8 cellular contexts compared by ENCODE assay signal in the genomic region with DNA sequence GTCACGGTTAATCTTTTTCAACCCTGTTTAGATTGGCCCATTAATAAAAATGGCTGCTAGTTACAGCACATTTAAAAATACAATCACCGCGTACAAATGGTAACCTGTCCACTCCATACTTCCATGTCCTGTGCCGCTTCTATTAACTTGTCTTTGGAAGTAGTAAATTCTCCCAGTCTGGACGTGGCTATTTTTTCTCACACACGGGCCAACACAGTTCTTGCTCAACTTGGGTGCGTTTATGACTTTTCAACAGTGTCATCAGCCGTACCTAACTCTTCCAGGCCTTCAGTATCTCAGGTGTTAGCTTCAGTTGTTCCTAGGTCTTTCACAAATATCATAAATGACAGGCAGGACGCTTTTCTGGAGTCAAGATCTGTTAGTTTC. TPM values are rescaled to one million over a fixed set of nuclear protein-coding genes. Genes with fewer than 3 reads are reported as not detected.
DNase-seq lines count a peak whose midpoint lies in the region; ATAC-seq and TF ChIP-seq lines count a peak whose summit lies in the region.

No MANE protein-coding gene starts in this region.

- ATAC-seq in stimulated activated naive CD8-positive, alpha-beta T cell treated with anti-CD3 and anti-CD28 coated beads, Interleukin-15, Interleukin-2, amounts not matched to agents 100 U/mL and 50 U/mL, for 24 hours: no peak
- no peak for ATAC-seq in HG03469 (IDR thresholded peaks at IDR 0.05; ENCODE audit: unreplicated experiment)

- peak overlapping the region; percentile 90 for H3K4me3 Mint-ChIP-seq in stimulated activated naive CD8-positive, alpha-beta T cell treated with anti-CD3 and anti-CD28 coated beads, Interleukin-15, Interleukin-2, amounts not matched to agents 100 ng/mL and 50 ng/mL, for 24 hours
- H3K4me3 Mint-ChIP-seq in activated naive CD8-positive, alpha-beta T cell treated with anti-CD3 and anti-CD28 coated beads for 36 hours: peak overlapping the region; percentile 81

- no peaks in the 10 kb centered on the region for H3K9me3 Mint-ChIP-seq in stimulated activated naive CD8-positive, alpha-beta T cell treated with anti-CD3 and anti-CD28 coated beads, Interleukin-15, Interleukin-2, amounts not matched to agents 100 ng/mL and 50 ng/mL, for 24 hours
- no peaks in the 10 kb centered on the region for H3K9me3 Mint-ChIP-seq in activated naive CD8-positive, alpha-beta T cell treated with anti-CD3 and anti-CD28 coated beads for 36 hours

- peak overlapping the region; percentile 85 for H3K4me3 ChIP-seq in iPS-18c (ENCODE audit: insufficient read depth, low read depth, low read length)
- H3K4me3 ChIP-seq in stomach: peak overlapping the region; percentile 78 to 97 (median 94)

- DNase-seq in stimulated activated naive CD8-positive, alpha-beta T cell treated with anti-CD3 and anti-CD28 coated beads, Interleukin-15, Interleukin-2, amounts not matched to agents 100 U/mL and 50 U/mL, for 24 hours: no peak
- no peak for DNase-seq in activated naive CD8-positive, alpha-beta T cell treated with anti-CD3 and anti-CD28 coated beads for 36 hours
- DNase-seq in stomach (no peak), GM10248 (ENCODE audit: extremely low spot score) (no peak), glomerular visceral epithelial cell (ENCODE audit: extremely low spot score) (no peak)

- H3K9me3 ChIP-seq in iPS-18c (ENCODE audit: control insufficient read depth, insufficient read depth, low read length) (no peaks in the 10 kb centered on the region), stomach (no peaks in the 10 kb centered on the region)

- WGBS in stomach, 5 donors: 20 to 31% (median 26%) methylated on average over 9 of the region's 9 CpGs

- peak overlapping the region; percentile 96 for H3K27ac Mint-ChIP-seq in stimulated activated naive CD8-positive, alpha-beta T cell treated with anti-CD3 and anti-CD28 coated beads, Interleukin-15, Interleukin-2, amounts not matched to agents 100 ng/mL and 50 ng/mL, for 24 hours
- H3K27ac Mint-ChIP-seq in activated naive CD8-positive, alpha-beta T cell treated with anti-CD3 and anti-CD28 coated beads for 36 hours: peak overlapping the region; percentile 82

- intact Hi-C loops in stomach (cut with DNase I; ENCODE audit: low total_unique reads): loop anchor here (10.0 kb wide), 1 partner anchor 68 kb away; no protein-coding TSS in a partner anchor

- H3K27ac ChIP-seq in stomach: peak overlapping the region; percentile 91 to 98 (median 96)

- no peak for TF ChIP-seq CTCF in stomach (IDR thresholded peaks at IDR 0.05)
- no peak for TF ChIP-seq CTCF in GM10248 (IDR thresholded peaks at IDR 0.05; ENCODE audit: control extremely low read depth, extremely low read depth, low read depth, missing control alignments)

- H3K4me1 Mint-ChIP-seq in stimulated activated naive CD8-positive, alpha-beta T cell treated with anti-CD3 and anti-CD28 coated beads, Interleukin-15, Interleukin-2, amounts not matched to agents 100 ng/mL and 50 ng/mL, for 24 hours (ENCODE audit: low read depth): peaks cover 82% of the 10 kb centered on the region
- peaks cover 60% of the 10 kb centered on the region for H3K4me1 Mint-ChIP-seq in activated naive CD8-positive, alpha-beta T cell treated with anti-CD3 and anti-CD28 coated beads for 36 hours

- no peaks in the 10 kb centered on the region for H3K36me3 Mint-ChIP-seq in stimulated activated naive CD8-positive, alpha-beta T cell treated with anti-CD3 and anti-CD28 coated beads, Interleukin-15, Interleukin-2, amounts not matched to agents 100 ng/mL and 50 ng/mL, for 24 hours (ENCODE audit: low read depth)
- peaks cover 11% of the 10 kb centered on the region for H3K36me3 Mint-ChIP-seq in activated naive CD8-positive, alpha-beta T cell treated with anti-CD3 and anti-CD28 coated beads for 36 hours

- CTCF ChIA-PET in GM10248 (lab: Yijun Ruan, JAX): interaction anchor here (0.8 to 4.6 kb wide), 25 partner anchors 8 to 249 kb away, joined by 3 to 103 read pairs (median 8); a partner anchor contains a TSS

- no peaks in the 10 kb centered on the region for H3K27me3 Mint-ChIP-seq in stimulated activated naive CD8-positive, alpha-beta T cell treated with anti-CD3 and anti-CD28 coated beads, Interleukin-15, Interleukin-2, amounts not matched to agents 100 ng/mL and 50 ng/mL, for 24 hours
- H3K27me3 Mint-ChIP-seq in activated naive CD8-positive, alpha-beta T cell treated with anti-CD3 and anti-CD28 coated beads for 36 hours: no peaks in the 10 kb centered on the region

- no peak for TF ChIP-seq POLR2A in stomach (IDR thresholded peaks at IDR 0.05)

- H3K36me3 ChIP-seq in stomach: no peaks in the 10 kb centered on the region

- peaks cover 7 to 55% (median 38%) of the 10 kb centered on the region in 4 donors for H3K4me1 ChIP-seq in stomach

- H3K27me3 ChIP-seq in stomach: no peaks in the 10 kb centered on the region

- POLR2A ChIA-PET in GM10248 (lab: Yijun Ruan, JAX): no interaction called here

- TF ChIP-seq EP300 in stomach (IDR thresholded peaks at IDR 0.05): no peak

RNA-seq across cellular contexts. Expression of a gene that starts 0.5 kb away (rescaled TPM):
- total RNA-seq in activated naive CD8-positive, alpha-beta T cell treated with anti-CD3 and anti-CD28 coated beads for 36 hours: 10 to 100 TPM; 31.0 to 37.4 TPM
- total RNA-seq in stomach: 100 to 1,000 TPM in 2 of 5 donors, 10 to 100 TPM in 3; 39.7 to 198 (median 61.8) TPM
- polyA plus RNA-seq in stomach: 1 to 10 TPM; 2.3 to 4.8 (median 2.9) TPM
